8 cellular contexts compared by ENCODE assay signal in the genomic region with DNA sequence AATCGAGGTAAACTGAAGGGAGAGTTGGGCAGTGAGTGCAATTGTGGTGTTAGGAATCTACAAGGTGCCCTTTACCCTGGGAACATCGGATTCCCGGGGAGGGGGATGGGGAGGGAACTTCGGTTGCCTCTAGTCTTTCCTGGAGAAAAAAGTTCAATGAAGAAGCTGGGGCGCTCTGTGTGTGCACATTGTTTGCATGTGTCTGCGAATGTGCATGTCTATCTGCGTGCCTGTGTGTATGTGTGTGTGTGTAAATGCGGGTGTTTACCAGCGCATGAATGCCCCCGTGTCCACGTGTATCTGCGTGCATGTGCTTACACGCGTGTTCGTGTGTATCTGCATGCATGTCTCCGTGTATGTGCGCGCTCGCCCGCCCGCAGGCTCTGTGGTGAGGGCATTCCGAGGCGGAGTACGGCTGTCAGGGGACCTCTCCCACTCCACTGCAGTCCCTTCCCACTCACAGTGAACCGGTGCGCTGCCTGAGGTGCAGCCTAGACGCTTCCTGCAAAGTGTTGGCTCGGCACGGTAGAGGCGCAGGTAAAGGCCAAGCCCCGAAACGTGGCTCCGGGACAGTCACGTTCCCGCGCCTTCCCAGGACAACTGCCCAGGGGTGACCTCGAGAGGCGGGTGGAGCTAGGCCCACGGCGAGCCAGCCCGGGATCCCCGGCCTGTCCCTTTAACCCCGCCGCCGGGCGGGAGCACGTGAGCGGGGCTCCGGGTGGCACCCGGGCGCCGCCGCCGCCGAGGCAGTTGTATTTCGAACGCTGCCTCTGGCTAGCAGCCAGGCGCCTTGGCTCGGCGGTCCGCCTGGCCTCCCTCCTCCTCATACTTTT. TPM values are rescaled to one million over a fixed set of nuclear protein-coding genes. Genes with fewer than 3 reads are reported as not detected.
DNase-seq lines count a peak whose midpoint lies in the region; ATAC-seq, FAIRE-seq and TF ChIP-seq lines count a peak whose summit lies in the region.

No MANE protein-coding gene starts in this region.

- H3K27me3 ChIP-seq in BJ (ENCODE audit: control insufficient read depth, insufficient read depth, low read length) = no peaks in the 10 kb centered on the region

- TF ChIP-seq CTCF in BJ (IDR thresholded peaks at IDR 0.05; ENCODE audit: insufficient read depth, low read depth, low read length) (no peak), natural killer cell (IDR thresholded peaks at IDR 0.05) (no peak)

- H3K4me1 Mint-ChIP-seq in natural killer cell = peaks cover 22 to 35% of the 10 kb centered on the region in 2 donors

- no peaks in the 10 kb centered on the region for H3K36me3 ChIP-seq in BJ (ENCODE audit: control insufficient read depth, insufficient read depth, low read length)

- H3K4me3 Mint-ChIP-seq in natural killer cell = peak overlapping the region; percentile 90

- ATAC-seq in natural killer cell (peak; percentile 14 to 42 (median 40)), GM19328 (IDR thresholded peaks at IDR 0.05; ENCODE audit: unreplicated experiment) (no peak), GM18873 (IDR thresholded peaks at IDR 0.05; ENCODE audit: low FRiP score, unreplicated experiment) (no peak)

- H3K27me3 Mint-ChIP-seq in natural killer cell (ENCODE audit: low read depth in 2 of 2) = peaks cover 55 to 60% of the 10 kb centered on the region in 2 donors

- peak overlapping the region; percentile 64 to 65 for H3K27ac Mint-ChIP-seq in natural killer cell

- intact Hi-C loops in natural killer cell (cut with micrococcal nuclease) = loop anchor here (2.0 to 10.0 kb wide), 2 partner anchors 101 to 159 kb away; no protein-coding TSS in a partner anchor

- H3K36me3 Mint-ChIP-seq in natural killer cell = no peaks in the 10 kb centered on the region

- DNase-seq in BJ (ENCODE audit: low read depth) = no peak
- DNase-seq in H54 (ENCODE audit: insufficient read length, low spot score) = peak; percentile 63
- peak; percentile 100 for DNase-seq in T1000 (lab: John Stamatoyannopoulos, UW)
- DNase-seq in fibroblast of gingiva (ENCODE audit: low read depth) = peak; percentile 78
- peak; percentile 15 for DNase-seq in natural killer cell
- no peak for DNase-seq in C1 segment of cervical spinal cord (lab: John Stamatoyannopoulos, UW)

- POLR2A ChIA-PET in BJ (lab: Charles Lee) = no interaction called here

- peak overlapping the region; percentile 74 for H3K4me3 ChIP-seq in BJ (ENCODE audit: low read depth, low read length)

- FAIRE-seq in H54 (lab: Jason Lieb, UNC) = peak; percentile 48

- TF ChIP-seq POLR2A in H54 (IDR thresholded peaks at IDR 0.05; ENCODE audit: low read depth, low read length) = no peak

- H3K9me3 Mint-ChIP-seq in natural killer cell = no peaks in the 10 kb centered on the region

- CTCF ChIA-PET in BJ (lab: Yijun Ruan, JAX) = interaction anchor here (1.0 kb wide), 1 partner anchor 82 kb away, joined by 3 read pairs; no protein-coding TSS in a partner anchor

RNA-seq across cellular contexts. Expression of a gene that starts 0.6 kb away (rescaled TPM):
- 10.1 and 19.9 TPM in 2 replicates for polyA plus RNA-seq in BJ (2011; rRNA removed)
- 22.5 and 23.2 TPM in 2 replicates for polyA minus RNA-seq in BJ (2011; rRNA and poly(A)+ RNA removed)
- under 1 TPM; 0.18 to 0.38 (median 0.35) TPM for total RNA-seq in natural killer cell

Comparison
In these comparisons a context has a peak if more than half of its experiments do, and no peak if none do; other contexts are left out.
1. DNase-seq: peak in H54 (single experiment), T1000 (single experiment), fibroblast of gingiva (single experiment) and natural killer cell (single experiment); none in BJ (single experiment) and C1 segment of cervical spinal cord (0 of 14).
2. ATAC-seq: peak in natural killer cell (3 of 3); none in GM19328 (single experiment) and GM18873 (single experiment).